ENCODE assay signal across 13 cellular contexts in genomic region chr16:68901910-68902309, GRCh38. TPM values are rescaled to one million over a fixed set of nuclear protein-coding genes. Genes with fewer than 3 reads are reported as not detected.
DNase-seq lines count a peak whose midpoint lies in the region; ATAC-seq, FAIRE-seq and TF ChIP-seq lines count a peak whose summit lies in the region.
"Had no signal": no experiment of that assay in that cellular context is flagged by ENCODE, and none has a peak within 500 bp of the region (broad histone marks: within the 10 kb centered on the region; RNA-seq: fewer than 3 reads in every experiment).

No MANE protein-coding gene starts in this region.

- no peak for TF ChIP-seq CTCF in kidney (IDR thresholded peaks at IDR 0.05; ENCODE audit: borderline replicate concordance, extremely low read depth, insufficient read depth)

- H3K9me3 Mint-ChIP-seq in activated T-helper 17 cell treated with anti-CD3 and anti-CD28 coated beads, Interleukin-2, amount 50 U/mL, for 72 hours, result no peaks in the 10 kb centered on the region

- H3K27me3 Mint-ChIP-seq in activated T-helper 17 cell treated with anti-CD3 and anti-CD28 coated beads, Interleukin-2, amount 50 U/mL, for 72 hours, result no peaks in the 10 kb centered on the region

- H3K4me1 Mint-ChIP-seq in activated T-helper 17 cell treated with anti-CD3 and anti-CD28 coated beads, Interleukin-2, amount 50 U/mL, for 72 hours, result no peaks in the 10 kb centered on the region

- no peak overlapping the region for H2BK12ac ChIP-seq in mesenchymal stem cell (ENCODE audit: low read length in 2 of 2)

- no peak for FAIRE-seq in kidney (lab: Jason Lieb, UNC)
- FAIRE-seq: colon had no signal

- no peaks in the 10 kb centered on the region for H3K27me3 ChIP-seq in mesenchymal stem cell (ENCODE audit: control insufficient read depth in 1 of 2, insufficient read depth in 1 of 2, low read length in 2 of 2)
- H3K27me3 ChIP-seq: uterus had no signal

- H2AK5ac ChIP-seq in mesenchymal stem cell (ENCODE audit: low read length, severe bottlenecking), result no peak overlapping the region

- H3K27ac Mint-ChIP-seq in activated T-helper 17 cell treated with anti-CD3 and anti-CD28 coated beads, Interleukin-2, amount 50 U/mL, for 72 hours, result no peak overlapping the region

- no peaks in the 10 kb centered on the region for H3K79me1 ChIP-seq in mesenchymal stem cell (replicated peaks; ENCODE audit: low read length, poor library complexity, severe bottlenecking)

- H2BK120ac ChIP-seq in mesenchymal stem cell (ENCODE audit: low read depth, low read length), result no peak overlapping the region

- no peak overlapping the region for H3K18ac ChIP-seq in mesenchymal stem cell (ENCODE audit: low read depth in 1 of 2, low read length in 2 of 2)

- no peak overlapping the region for H2AFZ ChIP-seq in mesenchymal stem cell (ENCODE audit: low read depth, low read length)

- H3K36me3 ChIP-seq in mesenchymal stem cell (ENCODE audit: control insufficient read depth in 1 of 2, insufficient read depth in 2 of 2, low read depth in 1 of 2, low read length in 2 of 2), result peaks cover 0 to 26% of the 10 kb centered on the region in 2 experiments
- H3K36me3 ChIP-seq in kidney (ENCODE audit: control insufficient read depth in 1 of 2, insufficient read depth in 2 of 2, low read length in 2 of 2), result no peaks in the 10 kb centered on the region
- H3K36me3 ChIP-seq: uterus had no signal

- no peak overlapping the region for H2BK15ac ChIP-seq in mesenchymal stem cell (ENCODE audit: low read depth, poor library complexity, severe bottlenecking)

- intact Hi-C loops in kidney (cut with DNase I), result no loop called here

- H3K4me3 Mint-ChIP-seq in activated T-helper 17 cell treated with anti-CD3 and anti-CD28 coated beads, Interleukin-2, amount 50 U/mL, for 72 hours, result no peak overlapping the region

- WGBS in mesenchymal stem cell, result 21% methylated on average over 1 of the region's 2 CpGs

- no peak overlapping the region for H4K8ac ChIP-seq in mesenchymal stem cell (ENCODE audit: low read length)

- H3K4ac ChIP-seq in mesenchymal stem cell (ENCODE audit: low read depth in 1 of 2, low read length in 2 of 2), result no peak overlapping the region

- H3K4me2 ChIP-seq in mesenchymal stem cell (ENCODE audit: low read length, poor library complexity, severe bottlenecking), result no peak overlapping the region

- peak; percentile 52 for DNase-seq in COLO829 (ENCODE audit: low spot score)
- DNase-seq in LHCN-M2 (ENCODE audit: low read depth), result peak; percentile 20
- DNase-seq in dermis blood vessel endothelial cell, result peak; percentile 41
- no peak for DNase-seq in mesenchymal stem cell
- DNase-seq in kidney, result no peak
- DNase-seq: activated CD4-positive, CD25-positive, alpha-beta regulatory T cell; uterus had no signal

- no peak overlapping the region for H3K14ac ChIP-seq in mesenchymal stem cell (ENCODE audit: low read length in 2 of 2)

- peaks cover 66% of the 10 kb centered on the region for H3K36me3 Mint-ChIP-seq in activated T-helper 17 cell treated with anti-CD3 and anti-CD28 coated beads, Interleukin-2, amount 50 U/mL, for 72 hours (ENCODE audit: low read depth)

- peak overlapping the region; percentile 4 for H3K27ac ChIP-seq in mesenchymal stem cell (ENCODE audit: low read length, poor library complexity, severe bottlenecking)
- no peak overlapping the region for H3K27ac ChIP-seq in kidney (ENCODE audit: low read depth in 2 of 2, low read length in 2 of 2)
- H3K27ac ChIP-seq: uterus had no signal

- H2BK5ac ChIP-seq in mesenchymal stem cell (ENCODE audit: low read depth, low read length, poor library complexity, severe bottlenecking), result no peak overlapping the region

- no peak for ATAC-seq in HG03135 (IDR thresholded peaks at IDR 0.05; ENCODE audit: unreplicated experiment)
- ATAC-seq in activated T-helper 17 cell treated with anti-CD3 and anti-CD28 coated beads, Interleukin-2, amount 50 U/mL, for 72 hours (replicated peaks), result no peak
- no peak for ATAC-seq in GM21825 (IDR thresholded peaks at IDR 0.05; ENCODE audit: unreplicated experiment)
- ATAC-seq: sciatic nerve had no signal

- H4K91ac ChIP-seq in mesenchymal stem cell (ENCODE audit: low read length), result no peak overlapping the region

- H3K4me1 ChIP-seq in mesenchymal stem cell (ENCODE audit: control insufficient read depth, insufficient read depth, low read depth, low read length) (no peaks in the 10 kb centered on the region), kidney (ENCODE audit: control insufficient read depth in 1 of 2, insufficient read depth in 1 of 2, low read depth in 1 of 2, low read length in 2 of 2) (peaks cover 4 to 8% of the 10 kb centered on the region in 2 donors)
- H3K4me1 ChIP-seq: uterus had no signal

- peak overlapping the region; percentile 31 for H3K9ac ChIP-seq in mesenchymal stem cell (ENCODE audit: low read length)
- H3K9ac ChIP-seq in kidney (ENCODE audit: low read length in 2 of 2), result no peak overlapping the region

- H3K4me3 ChIP-seq in mesenchymal stem cell (ENCODE audit: insufficient read depth in 1 of 2, low read depth in 1 of 2, low read length in 2 of 2), result no peak overlapping the region
- H3K4me3 ChIP-seq in kidney (ENCODE audit: low read length in 2 of 2), result no peak overlapping the region
- H3K4me3 ChIP-seq: K562, uterus had no signal

- H3K9me3 ChIP-seq in mesenchymal stem cell (ENCODE audit: control insufficient read depth, low read length) (no peaks in the 10 kb centered on the region), kidney (ENCODE audit: control insufficient read depth in 1 of 2, low read length in 2 of 2) (no peaks in the 10 kb centered on the region)
- H3K9me3 ChIP-seq: uterus had no signal

- H3K23ac ChIP-seq in mesenchymal stem cell (ENCODE audit: low read length in 2 of 2), result no peak overlapping the region

RNA-seq across cellular contexts. Expression of gene TANGO6, which starts 58.6 kb away (rescaled TPM):
- total RNA-seq in LHCN-M2 (2014; rRNA removed) (14.6 and 14.9 TPM in 2 replicates), dermis blood vessel endothelial cell (17.1 and 37.8 TPM in 2 replicates), kidney (20.6 TPM)
- 9.9 TPM for polyA plus RNA-seq in LHCN-M2 (2012)
- 4.0 TPM for polyA plus RNA-seq in mesenchymal stem cell (2013, experiment 1 of 2)
- 3.9 TPM for polyA plus RNA-seq in mesenchymal stem cell (2013, experiment 2 of 2)
- total RNA-seq in activated T-helper 17 cell treated with anti-CD3 and anti-CD28 coated beads, Interleukin-2, amount 50 U/mL, for 72 hours, result 10 to 100 TPM; 24.1 to 36.3 TPM
- 4.5 TPM for polyA plus RNA-seq in kidney (ENCODE audit: insufficient read depth, low read depth, low replicate concordance)

Comparison
In these comparisons a context has a peak if more than half of its experiments do, and no peak if none do; other contexts are left out.
1. DNase-seq: peak in COLO829 (single experiment), LHCN-M2 (single experiment) and dermis blood vessel endothelial cell (single experiment); none in mesenchymal stem cell (single experiment) and kidney (single experiment).